Comparison of ENCODE assay signal across 8 cellular contexts in the genomic region with DNA sequence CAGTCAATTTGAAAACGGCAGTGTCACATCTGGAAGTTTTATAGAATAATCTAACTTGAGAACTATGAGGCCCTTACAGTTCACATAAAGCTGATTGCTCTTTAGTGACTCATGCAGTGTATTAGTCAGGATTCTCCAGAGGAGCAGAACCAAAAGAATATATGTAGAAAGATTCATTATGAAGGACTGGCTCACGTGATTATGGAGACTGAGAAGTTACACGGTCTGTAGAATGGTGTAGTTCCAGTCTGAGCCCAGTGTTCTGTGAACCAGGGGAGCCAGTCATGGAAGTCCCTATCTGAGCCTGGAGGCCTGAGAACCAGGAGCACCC. TPM values are rescaled to one million over a fixed set of nuclear protein-coding genes. Genes with fewer than 3 reads are reported as not detected.
A peak's percentile ranks its signal among the peaks of the same experiment; 100 is the strongest.
DNase-seq lines count a peak whose midpoint lies in the region; ATAC-seq and TF ChIP-seq lines count a peak whose summit lies in the region.
"Had no signal": no experiment of that assay in that cellular context is flagged by ENCODE, and none has a peak within 500 bp of the region (broad histone marks: within the 10 kb centered on the region; RNA-seq: fewer than 3 reads in every experiment).

No MANE protein-coding gene starts in this region.

- DNase-seq in ELR (ENCODE audit: low read depth) (peak; percentile 90), dermis blood vessel endothelial cell (peak; percentile 81), psoas muscle (no peak), right cardiac atrium (no peak), Peyer's patch (no peak)

- H3K4me1 ChIP-seq in OCI-LY1 (ENCODE audit: insufficient read depth, low read length, severe bottlenecking) (peaks cover 56% of the 10 kb centered on the region), psoas muscle (peaks cover 40% of the 10 kb centered on the region), right cardiac atrium (ENCODE audit: control insufficient read depth, insufficient read depth, low read length) (peaks cover 13% of the 10 kb centered on the region), Peyer's patch (peaks cover 0 to 17% (median 2%) of the 10 kb centered on the region in 4 donors)

- peaks cover 99% of the 10 kb centered on the region for H3K79me2 ChIP-seq in OCI-LY1 (ENCODE audit: insufficient read depth, low read length)

- no peaks in the 10 kb centered on the region; the same call in 1 of the 2 replicates for H3K9me3 ChIP-seq in OCI-LY1 (ENCODE audit: low read length)
- no peaks in the 10 kb centered on the region for H3K9me3 ChIP-seq in psoas muscle
- H3K9me3 ChIP-seq in right cardiac atrium (ENCODE audit: control insufficient read depth, low read length), result no peaks in the 10 kb centered on the region
- H3K9me3 ChIP-seq in Peyer's patch, result no peaks in the 10 kb centered on the region

- intact Hi-C loops in psoas muscle (cut with DNase I), result no loop called here
- intact Hi-C loops in right cardiac atrium (cut with DNase I), result no loop called here

- peak overlapping the region; percentile 9; the same call in 1 of the 2 replicates for H3K4me2 ChIP-seq in OCI-LY1 (ENCODE audit: low read length)

- H3K4me3 ChIP-seq in OCI-LY1 (ENCODE audit: low read depth, low read length, poor library complexity, severe bottlenecking) (no peak overlapping the region), psoas muscle (no peak overlapping the region), right cardiac atrium (ENCODE audit: low read length) (no peak overlapping the region), Peyer's patch (no peak overlapping the region)
- H3K4me3 ChIP-seq: coronary artery had no signal

- 82 to 86% (median 84%) methylated on average over 3 of the region's 3 CpGs for WGBS in psoas muscle, 3 donors
- 73% methylated on average over 3 of the region's 3 CpGs for WGBS in right cardiac atrium

- no peak overlapping the region for H2AFZ ChIP-seq in OCI-LY1 (ENCODE audit: low read length)

- peaks cover 71% of the 10 kb centered on the region for H3K36me3 ChIP-seq in OCI-LY1 (ENCODE audit: insufficient read depth, low read length)
- H3K36me3 ChIP-seq in psoas muscle (ENCODE audit: insufficient read depth in 1 of 2, low read depth in 1 of 2), result peaks cover 0 to 14% of the 10 kb centered on the region in 2 donors
- peaks cover 0 to 8% (median 0%) of the 10 kb centered on the region in 3 donors for H3K36me3 ChIP-seq in Peyer's patch

- H3F3A ChIP-seq in OCI-LY1 (ENCODE audit: insufficient read depth, low read length), result no peaks in the 10 kb centered on the region

- H3K27ac ChIP-seq in OCI-LY1 (ENCODE audit: low read depth, low read length, poor library complexity, severe bottlenecking), result peak overlapping the region; percentile 8
- no peak overlapping the region for H3K27ac ChIP-seq in psoas muscle
- no peak overlapping the region for H3K27ac ChIP-seq in right cardiac atrium (ENCODE audit: low read length)
- no peak overlapping the region for H3K27ac ChIP-seq in Peyer's patch
- H3K27ac ChIP-seq: coronary artery had no signal

- H3K27me3 ChIP-seq in OCI-LY1 (ENCODE audit: insufficient read depth, low read length), result no peaks in the 10 kb centered on the region
- H3K27me3 ChIP-seq in psoas muscle (ENCODE audit: insufficient read depth in 3 of 3, low read length in 2 of 3), result no peaks in the 10 kb centered on the region
- H3K27me3 ChIP-seq in right cardiac atrium (ENCODE audit: control insufficient read depth, insufficient read depth), result no peaks in the 10 kb centered on the region
- H3K27me3 ChIP-seq in Peyer's patch, result no peaks in the 10 kb centered on the region

- no peak for TF ChIP-seq POLR2A in Peyer's patch (IDR thresholded peaks at IDR 0.05)

- H4K20me1 ChIP-seq in OCI-LY1 (ENCODE audit: insufficient read depth, low read length), result 0 out of 2 replicates have a peak, but pooled peaks cover 8% of the 10 kb centered on the region

- ATAC-seq in psoas muscle (peak; percentile 19 to 65 (median 48)), HG02852 (IDR thresholded peaks at IDR 0.05; ENCODE audit: unreplicated experiment) (no peak), right cardiac atrium (no peak)

- H3K9me2 ChIP-seq in OCI-LY1 (ENCODE audit: low read depth, low read length), result no peaks in the 10 kb centered on the region

- no peak overlapping the region for H3K9ac ChIP-seq in OCI-LY1 (ENCODE audit: low read length)

- TF ChIP-seq CTCF in OCI-LY1 (IDR thresholded peaks at IDR 0.05; ENCODE audit: low read length), result no peak
- no peak for TF ChIP-seq CTCF in psoas muscle (IDR thresholded peaks at IDR 0.05)
- no peak for TF ChIP-seq CTCF in Peyer's patch (IDR thresholded peaks at IDR 0.05)

RNA-seq across cellular contexts. Expression of a gene that starts 21.5 kb away (rescaled TPM):
- total RNA-seq in dermis blood vessel endothelial cell (23.1 and 31.3 TPM in 2 replicates), psoas muscle (10 to 100 TPM; 40.4 to 49.3 (median 43.7) TPM), right cardiac atrium (10 to 100 TPM; 36.2 to 39.1 (median 38.2) TPM), Peyer's patch (100 to 1,000 TPM in 3 of 4 donors, 10 to 100 TPM in 1; 87.4 to 191 (median 123) TPM)
- polyA plus RNA-seq in psoas muscle (10 to 100 TPM; 11.6 to 24.5 (median 11.7) TPM), right cardiac atrium (16.6 TPM)

Comparison
In these comparisons a context has a peak if more than half of its experiments do, and no peak if none do; other contexts are left out.
1. DNase-seq: peak in ELR (single experiment) and dermis blood vessel endothelial cell (single experiment); none in psoas muscle (0 of 2), right cardiac atrium (0 of 3) and Peyer's patch (0 of 3).
2. ATAC-seq: peak in psoas muscle (4 of 4); none in HG02852 (single experiment) and right cardiac atrium (0 of 2).